Comparison of ENCODE assay signal across 1 cellular context in the genomic region with DNA sequence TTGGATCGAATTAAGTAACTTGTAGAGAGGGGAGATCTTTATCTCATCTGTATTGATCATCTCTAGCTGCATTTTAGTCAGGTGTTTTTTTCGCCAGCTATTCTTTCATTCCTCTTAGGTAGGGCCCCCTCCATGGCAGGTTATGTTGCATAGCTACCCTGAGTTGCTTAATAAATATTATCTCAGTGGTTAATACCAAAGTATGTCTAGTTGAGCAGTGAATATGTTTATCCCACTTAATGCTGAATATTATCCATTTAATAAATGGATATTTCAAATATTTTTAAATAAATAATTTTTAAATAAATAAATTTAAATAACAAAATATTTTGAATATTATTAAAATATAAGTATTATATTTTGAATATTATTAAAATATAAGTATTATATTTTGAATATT.
TF ChIP-seq lines count a peak whose summit lies in the region.

No MANE protein-coding gene starts in this region.

TF ChIP-seq in HCT116, 20 proteins besides CTCF, POLR2A, EP300 and RAD21:
- TF ChIP-seq YY1 (IDR thresholded peaks at IDR 0.05; ENCODE audit: extremely low read depth, insufficient replicate concordance, low read depth, low read length): no peak
- no peak for TF ChIP-seq CBX3 (IDR thresholded peaks at IDR 0.05; ENCODE audit: low read depth)
- TF ChIP-seq SRF (IDR thresholded peaks at IDR 0.05; ENCODE audit: low read depth): no peak
- no peak for TF ChIP-seq ZNF274 (IDR thresholded peaks at IDR 0.05; ENCODE audit: low read depth, low read length)
- TF ChIP-seq JUND (IDR thresholded peaks at IDR 0.05): no peak
- no peak for TF ChIP-seq SIN3A (IDR thresholded peaks at IDR 0.05; ENCODE audit: low read depth)
- no peak for TF ChIP-seq ZFX (IDR thresholded peaks at IDR 0.05)
